15 cellular contexts compared by ENCODE assay signal in the genomic region with DNA sequence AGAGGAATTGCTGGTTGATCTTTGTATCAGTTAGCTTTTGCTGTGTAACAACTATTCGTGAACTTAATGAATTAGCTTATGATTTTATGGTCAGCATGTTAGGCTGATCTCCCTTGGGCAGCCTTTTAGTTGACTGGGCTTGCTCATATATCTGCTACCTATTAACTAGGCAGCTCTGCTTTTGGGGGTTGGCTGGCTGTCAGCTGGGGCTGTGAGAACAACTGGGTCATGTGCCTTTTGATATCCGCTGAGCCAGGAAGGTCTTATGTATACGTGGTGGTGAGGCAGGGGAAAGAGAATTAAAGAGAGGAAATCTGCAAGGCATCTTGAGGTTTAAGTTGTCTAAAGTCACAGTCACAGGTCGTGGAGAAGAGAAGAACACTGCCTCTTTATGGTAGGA.
DNase-seq lines count a peak whose midpoint lies in the region; ATAC-seq and TF ChIP-seq lines count a peak whose summit lies in the region.
"Had no signal": no experiment of that assay in that cellular context is flagged by ENCODE, and none has a peak within 500 bp of the region (broad histone marks: within the 10 kb centered on the region; RNA-seq: fewer than 3 reads in every experiment).

No MANE protein-coding gene starts in this region.

- H3K27me3 Mint-ChIP-seq in HFFc6 (ENCODE audit: insufficient read depth): peaks cover 73% of the 10 kb centered on the region
- H3K27me3 Mint-ChIP-seq in activated naive CD8-positive, alpha-beta T cell treated with anti-CD3 and anti-CD28 coated beads, Interleukin-2, amount 10 ng/mL, durations not matched to agents 7 days and 5 days: no peaks in the 10 kb centered on the region
- H3K27me3 Mint-ChIP-seq: CD4-positive, alpha-beta memory T cell had no signal

- DNase-seq in Right ventricle myocardium superior: no peak
- DNase-seq in cardiac septum (ENCODE audit: low spot score): no peak
- DNase-seq in left ventricle myocardium superior: peak; percentile 29
- DNase-seq in left cardiac atrium: no peak
- no peak for DNase-seq in HFFc6
- DNase-seq in activated naive CD8-positive, alpha-beta T cell treated with anti-CD3 and anti-CD28 coated beads, Interleukin-2, amount 10 ng/mL, durations not matched to agents 7 days and 5 days: no peak
- DNase-seq in kidney glomerular epithelial cell (lab: John Stamatoyannopoulos, UW): no peak
- DNase-seq: C1 segment of cervical spinal cord; Calu3; CD4-positive, alpha-beta memory T cell; COR-L47; DMS53; DMS79 treated with DMSO at 0.1 percent for 48 hours; GF-D8 had no signal

- peak overlapping the region; percentile 78; the same call in 1 of the 2 replicates for H3K4me3 Mint-ChIP-seq in HFFc6
- no peak overlapping the region for H3K4me3 Mint-ChIP-seq in activated naive CD8-positive, alpha-beta T cell treated with anti-CD3 and anti-CD28 coated beads, Interleukin-2, amount 10 ng/mL, durations not matched to agents 7 days and 5 days
- H3K4me3 Mint-ChIP-seq: CD4-positive, alpha-beta memory T cell; GM23338 had no signal

- intact Hi-C loops in Right ventricle myocardium superior (cut with DNase I): no loop called here
- intact Hi-C loops in cardiac septum (cut with DNase I): loop anchor here (5.0 kb wide), 1 partner anchor 146 kb away; no protein-coding TSS in a partner anchor
- intact Hi-C loops in left ventricle myocardium superior (cut with micrococcal nuclease): no loop called here
- intact Hi-C loops in left cardiac atrium (cut with DNase I): loop anchor here in 1 of 2 donors (10.0 kb wide), 1 partner anchor 148 kb away; no protein-coding TSS in a partner anchor

- peak overlapping the region; percentile 78 for H3K27ac Mint-ChIP-seq in HFFc6
- H3K27ac Mint-ChIP-seq in activated naive CD8-positive, alpha-beta T cell treated with anti-CD3 and anti-CD28 coated beads, Interleukin-2, amount 10 ng/mL, durations not matched to agents 7 days and 5 days: peak overlapping the region; percentile 31
- H3K27ac Mint-ChIP-seq: GM23338 had no signal

- TF ChIP-seq CTCF in HFFc6 (IDR thresholded peaks at IDR 0.05): no peak

- POLR2A ChIA-PET in activated naive CD8-positive, alpha-beta T cell treated with anti-CD3 and anti-CD28 coated beads, Interleukin-2, amount 10 ng/mL, durations not matched to agents 7 days and 5 days (lab: Charles Lee): no interaction called here

- ATAC-seq in Right ventricle myocardium superior (ENCODE audit: poor library complexity) (peak; percentile 46), left ventricle myocardium superior (peak; percentile 67), left cardiac atrium (no peak)
- no peak for ATAC-seq in activated naive CD8-positive, alpha-beta T cell treated with anti-CD3 and anti-CD28 coated beads, Interleukin-2, amount 10 ng/mL, durations not matched to agents 7 days and 5 days (ENCODE audit: low read depth)
- ATAC-seq: GM23338 had no signal

- peaks cover 23% of the 10 kb centered on the region for H3K4me1 Mint-ChIP-seq in HFFc6 (ENCODE audit: low read depth)
- peaks cover 4% of the 10 kb centered on the region for H3K4me1 Mint-ChIP-seq in activated naive CD8-positive, alpha-beta T cell treated with anti-CD3 and anti-CD28 coated beads, Interleukin-2, amount 10 ng/mL, durations not matched to agents 7 days and 5 days

- peaks cover 88% of the 10 kb centered on the region for H3K36me3 Mint-ChIP-seq in HFFc6 (ENCODE audit: low read depth)
- peaks cover 32% of the 10 kb centered on the region for H3K36me3 Mint-ChIP-seq in activated naive CD8-positive, alpha-beta T cell treated with anti-CD3 and anti-CD28 coated beads, Interleukin-2, amount 10 ng/mL, durations not matched to agents 7 days and 5 days

- peaks cover 50% of the 10 kb centered on the region for H3K9me3 Mint-ChIP-seq in HFFc6
- peaks cover 5% of the 10 kb centered on the region for H3K9me3 Mint-ChIP-seq in activated naive CD8-positive, alpha-beta T cell treated with anti-CD3 and anti-CD28 coated beads, Interleukin-2, amount 10 ng/mL, durations not matched to agents 7 days and 5 days
- H3K9me3 Mint-ChIP-seq: GM23338 had no signal

Comparison
In these comparisons a context has a peak if more than half of its experiments do, and no peak if none do; other contexts are left out.
1. ATAC-seq: peak in Right ventricle myocardium superior (single experiment) and left ventricle myocardium superior (single experiment); none in left cardiac atrium (0 of 2) and activated naive CD8-positive, alpha-beta T cell treated with anti-CD3 and anti-CD28 coated beads, Interleukin-2, amount 10 ng/mL, durations not matched to agents 7 days and 5 days (single experiment).